ENCODE assay signal across 8 cellular contexts in genomic region chr10:99619090-99619800, GRCh38. TPM values are rescaled to one million over a fixed set of nuclear protein-coding genes. Genes with fewer than 3 reads are reported as not detected.
DNase-seq lines count a peak whose midpoint lies in the region; ATAC-seq and TF ChIP-seq lines count a peak whose summit lies in the region.

No MANE protein-coding gene starts in this region.

- no peaks in the 10 kb centered on the region for H3K27me3 ChIP-seq in heart right ventricle
- no peaks in the 10 kb centered on the region for H3K27me3 ChIP-seq in fibroblast of lung (ENCODE audit: control insufficient read depth, insufficient read depth, low read length)
- no peaks in the 10 kb centered on the region for H3K27me3 ChIP-seq in prostate gland (replicated peaks; ENCODE audit: insufficient read depth)

- H3K4me3 Mint-ChIP-seq in T-helper 1 cell treated with Interleukin-12 subunit alpha and Interleukin-12 subunit beta and Interleukin-4 antibody, amounts not matched to agents 30 μg/mL and 1 μg/mL, for 36 hours = peak overlapping the region; percentile 91

- peaks cover 44% of the 10 kb centered on the region for H3K4me1 Mint-ChIP-seq in T-helper 1 cell treated with Interleukin-12 subunit alpha and Interleukin-12 subunit beta and Interleukin-4 antibody, amounts not matched to agents 30 μg/mL and 1 μg/mL, for 36 hours (ENCODE audit: low read depth)

- H3K27ac Mint-ChIP-seq in T-helper 1 cell treated with Interleukin-12 subunit alpha and Interleukin-12 subunit beta and Interleukin-4 antibody, amounts not matched to agents 30 μg/mL and 1 μg/mL, for 36 hours = peak overlapping the region; percentile 85

- peaks cover 20% of the 10 kb centered on the region for H3K36me3 Mint-ChIP-seq in T-helper 1 cell treated with Interleukin-12 subunit alpha and Interleukin-12 subunit beta and Interleukin-4 antibody, amounts not matched to agents 30 μg/mL and 1 μg/mL, for 36 hours (ENCODE audit: low read depth)

- peak overlapping the region; percentile 92 for H3K9ac ChIP-seq in fibroblast of lung (ENCODE audit: insufficient read depth, low read length)

- H3K4me3 ChIP-seq in heart right ventricle = peak overlapping the region; percentile 49 to 95 (median 92)
- peak overlapping the region; percentile 74 to 98 (median 87) for H3K4me3 ChIP-seq in fibroblast of lung (replicated peaks in 1 of 4; ENCODE audit: control extremely low read depth in 1 of 4, insufficient read depth in 1 of 4, low read depth in 3 of 4, low read length in 4 of 4)
- H3K4me3 ChIP-seq in prostate gland = peak overlapping the region; percentile 83 to 84

- 1 to 6% methylated on average over 9 of the region's 9 CpGs for WGBS in heart right ventricle, 2 donors
- under 1% methylated on average over 9 of the region's 9 CpGs for WGBS in prostate gland

- no peaks in the 10 kb centered on the region for H4K20me1 ChIP-seq in fibroblast of lung (ENCODE audit: control insufficient read depth, extremely low read depth, insufficient read depth, low read length)

- no peaks in the 10 kb centered on the region for H3K27me3 Mint-ChIP-seq in T-helper 1 cell treated with Interleukin-12 subunit alpha and Interleukin-12 subunit beta and Interleukin-4 antibody, amounts not matched to agents 30 μg/mL and 1 μg/mL, for 36 hours (ENCODE audit: low read depth)

- H3K36me3 ChIP-seq in heart right ventricle = peaks cover 0 to 20% (median 0%) of the 10 kb centered on the region in 9 donors
- H3K36me3 ChIP-seq in fibroblast of lung (ENCODE audit: control insufficient read depth, insufficient read depth, low read length) = no peaks in the 10 kb centered on the region
- H3K36me3 ChIP-seq in prostate gland = no peaks in the 10 kb centered on the region

- H2AFZ ChIP-seq in fibroblast of lung (ENCODE audit: low read length) = no peak overlapping the region

- H3K4me2 ChIP-seq in fibroblast of lung (ENCODE audit: extremely low read depth, insufficient read depth, low read length) = peak overlapping the region; percentile 83

- no peaks in the 10 kb centered on the region for H3K9me3 ChIP-seq in heart right ventricle
- no peaks in the 10 kb centered on the region for H3K9me3 ChIP-seq in fibroblast of lung (ENCODE audit: control insufficient read depth, insufficient read depth, low read depth, low read length)
- H3K9me3 ChIP-seq in prostate gland = no peaks in the 10 kb centered on the region

- no peak for TF ChIP-seq POLR2A in prostate gland (IDR thresholded peaks at IDR 0.05)

- H3K4me1 ChIP-seq in heart right ventricle (peaks cover 6 to 58% (median 49%) of the 10 kb centered on the region in 9 donors), fibroblast of lung (ENCODE audit: control insufficient read depth, extremely low read depth, insufficient read depth, low read length) (peaks cover 2% of the 10 kb centered on the region), prostate gland (replicated peaks) (peaks cover 7% of the 10 kb centered on the region)

- DNase-seq in heart right ventricle (no peak), left cardiac atrium (no peak), fibroblast of lung (ENCODE audit: low read depth in 2 of 2) (peak; percentile 18 to 37), prostate gland (ENCODE audit: low spot score) (no peak), head of caudate nucleus (no peak), DMS79 treated with DMSO at 0.1 percent for 48 hours (lab: John Stamatoyannopoulos, UW) (no peak)

- peaks cover 39% of the 10 kb centered on the region for H3K79me2 ChIP-seq in fibroblast of lung (ENCODE audit: control insufficient read depth, insufficient read depth, low read length)

- H3K27ac ChIP-seq in heart right ventricle (peak overlapping the region; percentile 77 to 100 (median 96)), fibroblast of lung (ENCODE audit: insufficient read depth, low read length) (peak overlapping the region; percentile 82), prostate gland (peak overlapping the region; percentile 97 to 98)

- ATAC-seq in heart right ventricle (no peak), left cardiac atrium (no peak), GM21447 (IDR thresholded peaks at IDR 0.05; ENCODE audit: unreplicated experiment) (no peak)

- TF ChIP-seq CTCF in heart right ventricle (IDR thresholded peaks at IDR 0.05) = no peak
- TF ChIP-seq CTCF in fibroblast of lung (conservative IDR thresholded peaks at IDR 0.05 in 1 of 2, IDR thresholded peaks at IDR 0.05 in 1 of 2; ENCODE audit: low read depth in 1 of 2, low read length in 2 of 2) = no peak
- TF ChIP-seq CTCF in prostate gland (IDR thresholded peaks at IDR 0.05) = no peak

- intact Hi-C loops in heart right ventricle (cut with DNase I) (loop anchor here in 4 of 10 donors (5.0 to 10.0 kb wide), 3 partner anchors 182 to 187 kb away; partner anchors contain the start of gene GOT1 (in 3 of the 4)), left cardiac atrium (cut with DNase I) (loop anchor here in 1 of 2 donors (10.0 kb wide), 1 partner anchor 1154 kb away; no protein-coding TSS in a partner anchor), prostate gland (cut with DNase I) (no loop called here), head of caudate nucleus (cut with DNase I) (no loop called here)

- H3K9me3 Mint-ChIP-seq in T-helper 1 cell treated with Interleukin-12 subunit alpha and Interleukin-12 subunit beta and Interleukin-4 antibody, amounts not matched to agents 30 μg/mL and 1 μg/mL, for 36 hours = no peaks in the 10 kb centered on the region

RNA-seq across cellular contexts. Expression of gene SLC25A28, which starts 1.0 kb away (rescaled TPM):
- 10 to 100 TPM; 21.2 to 55.9 (median 29.8) TPM for total RNA-seq in heart right ventricle
- 100 to 1,000 TPM in 1 of 2 donors, 10 to 100 TPM in 1; 37.1 to 116 TPM for polyA plus RNA-seq in heart right ventricle
- total RNA-seq in left cardiac atrium = 10 to 100 TPM; 38.2 to 46.4 TPM
- total RNA-seq in fibroblast of lung = 22.6 and 30.7 TPM in 2 replicates
- polyA plus RNA-seq in fibroblast of lung = 19.8 and 22.4 TPM in 2 replicates
- 20.7 and 25.2 TPM in 2 replicates for polyA plus RNA-seq in fibroblast of lung (2012)
- polyA minus RNA-seq in fibroblast of lung (ENCODE audit: low replicate concordance) = 39.6 and 43.1 TPM in 2 replicates
- total RNA-seq in prostate gland = 10 to 100 TPM; 16.0 to 50.6 TPM

RNA-seq across cellular contexts. Expression of gene ENTPD7, which starts 40.1 kb away (rescaled TPM):
- total RNA-seq in heart right ventricle (1 to 10 TPM; 1.7 to 3.8 (median 2.5) TPM), left cardiac atrium (1 to 10 TPM; 3.0 to 6.2 TPM), fibroblast of lung (13.6 and 28.9 TPM in 2 replicates), prostate gland (10 to 100 TPM in 1 of 2 donors, 1 to 10 TPM in 1; 8.1 to 17.4 TPM)
- polyA plus RNA-seq in heart right ventricle (1 to 10 TPM in 1 of 2 donors, under 1 TPM in 1; 0.22 to 1.2 TPM), fibroblast of lung (12.1 and 17.3 TPM in 2 replicates)
- 6.1 and 8.2 TPM in 2 replicates for polyA plus RNA-seq in fibroblast of lung (2012)
- 12.4 and 15.6 TPM in 2 replicates for polyA minus RNA-seq in fibroblast of lung (ENCODE audit: low replicate concordance)

Comparison
In these comparisons a context has a peak if more than half of its experiments do, and no peak if none do; other contexts are left out.
1. DNase-seq: peak in fibroblast of lung (2 of 2); none in heart right ventricle (0 of 2), left cardiac atrium (single experiment), prostate gland (single experiment), head of caudate nucleus (0 of 42) and DMS79 treated with DMSO at 0.1 percent for 48 hours (single experiment).
2. Peak in every context shown above with its lines, with median percentiles within 50 percentile points of each other: H3K27ac ChIP-seq and H3K4me3 ChIP-seq.